Comparison of ENCODE assay signal across 17 cellular contexts in genomic region chr9:131625848-131626670, GRCh38.
DNase-seq lines count a peak whose midpoint lies in the region; ATAC-seq lines count a peak whose summit lies in the region.
"Had no signal": no experiment of that assay in that cellular context is flagged by ENCODE, and none has a peak within 500 bp of the region (broad histone marks: within the 10 kb centered on the region; RNA-seq: fewer than 3 reads in every experiment).

No MANE protein-coding gene starts in this region.

- no peaks in the 10 kb centered on the region for H3K9me3 ChIP-seq in SJCRH30 (replicated peaks)
- H3K9me3 ChIP-seq: prostate gland had no signal

- peak overlapping the region; percentile 77 for H3K27ac Mint-ChIP-seq in activated CD4-positive, alpha-beta T cell treated with anti-CD3 and anti-CD28 coated beads, Interleukin-2, amount 10 ng/mL, durations not matched to agents 24 days and 14 days
- H3K27ac Mint-ChIP-seq in dendritic cell treated with granulocyte-macrophage colony-stimulating factor and Interleukin-4, amounts not matched to agents 40 ng/mL and 50 ng/mL, for 4 days = peak overlapping the region; percentile 98

- 0 out of 2 replicates have a peak overlapping the region, but pooled peaks have one; percentile 0 for H3K4me3 ChIP-seq in SJCRH30
- H3K4me3 ChIP-seq: prostate gland had no signal

- intact Hi-C loops in activated CD4-positive, alpha-beta T cell treated with anti-CD3 and anti-CD28 coated beads, Interleukin-2, amount 10 ng/mL, durations not matched to agents 24 days and 14 days (cut with micrococcal nuclease) = loop anchor here (5.0 kb wide), 1 partner anchor 34 kb away; no protein-coding TSS in a partner anchor
- intact Hi-C loops in dendritic cell treated with granulocyte-macrophage colony-stimulating factor and Interleukin-4, amounts not matched to agents 40 ng/mL and 50 ng/mL, for 4 days (cut with micrococcal nuclease) = no loop called here

- peak; percentile 77 for DNase-seq in activated CD4-positive, alpha-beta T cell treated with anti-CD3 and anti-CD28 coated beads, Interleukin-2, amount 10 ng/mL, durations not matched to agents 24 days and 14 days
- DNase-seq in activated CD4-positive, alpha-beta T cell treated with anti-CD3 and anti-CD28 coated beads for 1 hour = no peak
- DNase-seq in SJCRH30 (peak; percentile 71 to 80), retina (peak; percentile 65), DMS79 (lab: John Stamatoyannopoulos, UW) (no peak), HUDEP-2 (lab: John Stamatoyannopoulos, UW; ENCODE audit: unreplicated experiment in 76 of 76) (no peak)
- DNase-seq: 8988T, brain microvascular endothelial cell, DND-41, hypothalamus, NCI-H2029, T1000 had no signal

- no peaks in the 10 kb centered on the region for H3K9me3 Mint-ChIP-seq in activated CD4-positive, alpha-beta T cell treated with anti-CD3 and anti-CD28 coated beads, Interleukin-2, amount 10 ng/mL, durations not matched to agents 24 days and 14 days
- H3K9me3 Mint-ChIP-seq in dendritic cell treated with granulocyte-macrophage colony-stimulating factor and Interleukin-4, amounts not matched to agents 40 ng/mL and 50 ng/mL, for 4 days = no peaks in the 10 kb centered on the region

- peak overlapping the region; percentile 97 for H3K27ac ChIP-seq in SJCRH30
- H3K27ac ChIP-seq: brain microvascular endothelial cell, epithelial cell of prostate, KMS-11, prostate gland had no signal

- H3K27me3 ChIP-seq in SJCRH30 = no peaks in the 10 kb centered on the region
- H3K27me3 ChIP-seq: brain microvascular endothelial cell had no signal

- no peaks in the 10 kb centered on the region for H3K27me3 Mint-ChIP-seq in activated CD4-positive, alpha-beta T cell treated with anti-CD3 and anti-CD28 coated beads, Interleukin-2, amount 10 ng/mL, durations not matched to agents 24 days and 14 days
- H3K27me3 Mint-ChIP-seq in dendritic cell treated with granulocyte-macrophage colony-stimulating factor and Interleukin-4, amounts not matched to agents 40 ng/mL and 50 ng/mL, for 4 days = no peaks in the 10 kb centered on the region

- peaks cover 2% of the 10 kb centered on the region; the same call in 1 of the 2 replicates for H3K36me3 ChIP-seq in SJCRH30
- H3K36me3 ChIP-seq: prostate gland had no signal

- peaks cover 66% of the 10 kb centered on the region for H3K36me3 Mint-ChIP-seq in activated CD4-positive, alpha-beta T cell treated with anti-CD3 and anti-CD28 coated beads, Interleukin-2, amount 10 ng/mL, durations not matched to agents 24 days and 14 days (ENCODE audit: low read depth)
- H3K36me3 Mint-ChIP-seq in dendritic cell treated with granulocyte-macrophage colony-stimulating factor and Interleukin-4, amounts not matched to agents 40 ng/mL and 50 ng/mL, for 4 days (ENCODE audit: low read depth) = peaks cover 99% of the 10 kb centered on the region

- no peak for ATAC-seq in HG03025 (IDR thresholded peaks at IDR 0.05; ENCODE audit: low FRiP score, unreplicated experiment)

- peaks cover 57% of the 10 kb centered on the region for H3K4me1 ChIP-seq in SJCRH30
- H3K4me1 ChIP-seq: prostate gland had no signal

- H3K4me3 Mint-ChIP-seq in activated CD4-positive, alpha-beta T cell treated with anti-CD3 and anti-CD28 coated beads, Interleukin-2, amount 10 ng/mL, durations not matched to agents 24 days and 14 days = no peak overlapping the region
- no peak overlapping the region for H3K4me3 Mint-ChIP-seq in dendritic cell treated with granulocyte-macrophage colony-stimulating factor and Interleukin-4, amounts not matched to agents 40 ng/mL and 50 ng/mL, for 4 days

- peaks cover 45% of the 10 kb centered on the region for H3K4me1 Mint-ChIP-seq in activated CD4-positive, alpha-beta T cell treated with anti-CD3 and anti-CD28 coated beads, Interleukin-2, amount 10 ng/mL, durations not matched to agents 24 days and 14 days
- H3K4me1 Mint-ChIP-seq in dendritic cell treated with granulocyte-macrophage colony-stimulating factor and Interleukin-4, amounts not matched to agents 40 ng/mL and 50 ng/mL, for 4 days (ENCODE audit: low read depth) = peaks cover 87% of the 10 kb centered on the region

Comparison
In these comparisons a context has a peak if more than half of its experiments do, and no peak if none do; other contexts are left out.
1. DNase-seq: peak in activated CD4-positive, alpha-beta T cell treated with anti-CD3 and anti-CD28 coated beads, Interleukin-2, amount 10 ng/mL, durations not matched to agents 24 days and 14 days (single experiment), SJCRH30 (2 of 2) and retina (single experiment); none in activated CD4-positive, alpha-beta T cell treated with anti-CD3 and anti-CD28 coated beads for 1 hour (single experiment), DMS79 (single experiment) and HUDEP-2 (0 of 76).